In the genomic region with DNA sequence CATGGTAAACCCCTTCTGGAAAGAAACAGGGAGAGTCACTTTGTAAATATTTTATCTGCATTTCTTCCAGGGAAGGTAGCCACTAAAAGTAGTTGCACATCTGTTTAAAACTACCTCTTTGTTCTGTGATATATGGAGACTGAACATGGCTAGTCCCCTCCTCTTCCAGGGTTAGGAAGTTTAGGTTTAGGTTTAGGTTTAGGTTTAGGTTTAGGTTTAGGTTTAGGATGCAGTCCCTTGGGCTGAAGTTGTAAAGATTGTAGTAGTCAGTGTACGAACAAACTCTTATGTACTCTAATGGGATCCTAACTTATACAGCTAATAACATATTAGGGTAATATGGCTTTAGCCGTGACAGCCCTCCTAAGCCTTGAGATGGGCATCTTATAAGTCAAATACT, we compare ENCODE assay signal across 25 cellular contexts.
"Had no signal": no experiment of that assay in that cellular context is flagged by ENCODE, and none has a peak within 500 bp of the region (broad histone marks: within the 10 kb centered on the region; RNA-seq: fewer than 3 reads in every experiment).

No MANE protein-coding gene starts in this region.

- FAIRE-seq: endometrium, islet of Langerhans, keratinocyte had no signal

- DNase-seq: colonic mucosa; cortex of kidney; effector CD8-positive, alpha-beta T cell; effector memory CD8-positive, alpha-beta T cell; endodermal cell; erythroblast; esophagus squamous epithelium; foreskin fibroblast; foreskin melanocyte; gastrocnemius medialis; glutamatergic neuron; head of caudate nucleus; heart right ventricle; hippocampal formation; left cardiac atrium; left lung; left ventricle myocardium superior; lower lobe of right lung; mesenchymal stem cell; mucosa of descending colon had no signal

- ATAC-seq: effector memory CD8-positive, alpha-beta T cell; esophagus mucosa; gastrocnemius medialis; heart right ventricle; left cardiac atrium; left lung; left ventricle myocardium superior; mucosa of descending colon had no signal

- H3K4me1 ChIP-seq: colonic mucosa, esophagus squamous epithelium, gastrocnemius medialis, heart right ventricle, left lung, lower lobe of right lung had no signal

- H3K36me3 ChIP-seq: colonic mucosa, esophagus squamous epithelium, gastrocnemius medialis, heart right ventricle, left lung, lower lobe of right lung had no signal

- H3K9me3 ChIP-seq: colonic mucosa, gastrocnemius medialis, mucosa of descending colon had no signal

- H3K27me3 ChIP-seq: colonic mucosa, esophagus squamous epithelium, gastrocnemius medialis, heart right ventricle, left lung had no signal

- H3K27ac ChIP-seq: colonic mucosa, epithelial cell of prostate, esophagus squamous epithelium, gastrocnemius medialis, heart right ventricle, left lung, lower lobe of right lung had no signal

- H3K4me3 ChIP-seq: colonic mucosa, esophagus squamous epithelium, gastrocnemius medialis, heart right ventricle, left lung, lower lobe of right lung, mucosa of descending colon had no signal
